ENCODE assay signal across 20 cellular contexts in the genomic region with DNA sequence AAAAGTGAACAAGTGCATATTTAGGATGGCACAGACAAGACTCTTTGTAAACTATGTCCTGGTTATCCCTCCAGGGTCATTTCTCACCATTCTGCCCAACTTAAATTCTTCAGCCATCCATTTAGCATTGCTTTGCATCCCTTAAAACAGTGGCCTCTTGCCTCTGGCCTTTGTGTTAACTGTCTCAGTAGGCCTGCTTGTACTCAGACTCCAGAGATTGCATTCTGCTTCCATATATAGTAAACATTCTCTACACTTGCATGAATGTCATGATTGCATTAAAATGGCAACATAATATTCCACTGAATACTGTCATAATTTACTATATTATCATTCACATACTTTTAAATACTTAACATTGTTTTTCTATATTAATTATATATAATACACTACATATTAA. TPM values are rescaled to one million over a fixed set of nuclear protein-coding genes. Genes with fewer than 3 reads are reported as not detected.
DNase-seq lines count a peak whose midpoint lies in the region; ATAC-seq, FAIRE-seq and TF ChIP-seq lines count a peak whose summit lies in the region.
"Had no signal": no experiment of that assay in that cellular context is flagged by ENCODE, and none has a peak within 500 bp of the region (broad histone marks: within the 10 kb centered on the region; RNA-seq: fewer than 3 reads in every experiment).

No MANE protein-coding gene starts in this region.

- peak; percentile 93 for FAIRE-seq in pancreas (lab: Jason Lieb, UNC)
- FAIRE-seq: GM12878, GM18507, H1 had no signal

- no peak for DNase-seq in left ventricle myocardium inferior
- DNase-seq in cardiac septum (ENCODE audit: low spot score), result no peak
- DNase-seq in foreskin melanocyte, result peak; percentile 10
- no peak for DNase-seq in pancreas
- DNase-seq in AG08395 (ENCODE audit: low spot score), result no peak
- DNase-seq in RPMI8226, result no peak
- DNase-seq: Caco-2; CD4-positive, CD25-positive, alpha-beta regulatory T cell; CD8-positive, alpha-beta T cell; DMS153; DND-41; GDM1; H7; HCEC 1CT had no signal

- H3K4me3 ChIP-seq in left ventricle myocardium inferior, result no peak overlapping the region
- no peak overlapping the region for H3K4me3 ChIP-seq in pancreas
- H3K4me3 ChIP-seq: BLaER1, GM12878 had no signal

- H3K27ac ChIP-seq in left ventricle myocardium inferior (replicated peaks), result peak overlapping the region; percentile 3
- no peak overlapping the region for H3K27ac ChIP-seq in pancreas
- H3K27ac ChIP-seq: BLaER1, C4-2B had no signal

- ATAC-seq in pancreas (no peak), HG03196 (IDR thresholded peaks at IDR 0.05; ENCODE audit: unreplicated experiment) (no peak)
- ATAC-seq: CD8-positive, alpha-beta T cell; GM12878 had no signal

- TF ChIP-seq CTCF in left ventricle myocardium inferior (IDR thresholded peaks at IDR 0.05; ENCODE audit: borderline replicate concordance) (no peak), pancreas (IDR thresholded peaks at IDR 0.05) (no peak)

- intact Hi-C loops in left ventricle myocardium inferior (cut with micrococcal nuclease) (no loop called here), cardiac septum (cut with DNase I) (no loop called here), pancreas (cut with DNase I) (no loop called here)

- H3K27me3 ChIP-seq in left ventricle myocardium inferior (ENCODE audit: low read depth), result no peaks in the 10 kb centered on the region
- no peaks in the 10 kb centered on the region for H3K27me3 ChIP-seq in pancreas
- H3K27me3 ChIP-seq: BLaER1 had no signal

- H3K36me3 ChIP-seq in left ventricle myocardium inferior, result no peaks in the 10 kb centered on the region
- no peaks in the 10 kb centered on the region for H3K36me3 ChIP-seq in pancreas
- H3K36me3 ChIP-seq: BLaER1 had no signal

- peaks cover 45% of the 10 kb centered on the region for H3K4me1 ChIP-seq in left ventricle myocardium inferior
- H3K4me1 ChIP-seq in pancreas, result peaks cover 14 to 22% (median 18%) of the 10 kb centered on the region in 3 donors
- H3K4me1 ChIP-seq: BLaER1, Caco-2 had no signal

- no peaks in the 10 kb centered on the region for H3K9me3 ChIP-seq in left ventricle myocardium inferior (replicated peaks)
- H3K9me3 ChIP-seq in pancreas, result no peaks in the 10 kb centered on the region
- H3K9me3 ChIP-seq: BLaER1, Caco-2 had no signal

RNA-seq across cellular contexts. Expression of a gene that starts 43.2 kb away (rescaled TPM):
- total RNA-seq in left ventricle myocardium inferior (23.9 TPM), cardiac septum (17.3 TPM), pancreas (10 to 100 TPM in 5 of 6 donors, 1 to 10 TPM in 1; 8.3 to 15.7 (median 12.8) TPM)
- polyA plus RNA-seq in pancreas, result 1 to 10 TPM; 2.5 to 3.6 TPM
